Comparison of ENCODE assay signal across 1 cellular context in the genomic region with DNA sequence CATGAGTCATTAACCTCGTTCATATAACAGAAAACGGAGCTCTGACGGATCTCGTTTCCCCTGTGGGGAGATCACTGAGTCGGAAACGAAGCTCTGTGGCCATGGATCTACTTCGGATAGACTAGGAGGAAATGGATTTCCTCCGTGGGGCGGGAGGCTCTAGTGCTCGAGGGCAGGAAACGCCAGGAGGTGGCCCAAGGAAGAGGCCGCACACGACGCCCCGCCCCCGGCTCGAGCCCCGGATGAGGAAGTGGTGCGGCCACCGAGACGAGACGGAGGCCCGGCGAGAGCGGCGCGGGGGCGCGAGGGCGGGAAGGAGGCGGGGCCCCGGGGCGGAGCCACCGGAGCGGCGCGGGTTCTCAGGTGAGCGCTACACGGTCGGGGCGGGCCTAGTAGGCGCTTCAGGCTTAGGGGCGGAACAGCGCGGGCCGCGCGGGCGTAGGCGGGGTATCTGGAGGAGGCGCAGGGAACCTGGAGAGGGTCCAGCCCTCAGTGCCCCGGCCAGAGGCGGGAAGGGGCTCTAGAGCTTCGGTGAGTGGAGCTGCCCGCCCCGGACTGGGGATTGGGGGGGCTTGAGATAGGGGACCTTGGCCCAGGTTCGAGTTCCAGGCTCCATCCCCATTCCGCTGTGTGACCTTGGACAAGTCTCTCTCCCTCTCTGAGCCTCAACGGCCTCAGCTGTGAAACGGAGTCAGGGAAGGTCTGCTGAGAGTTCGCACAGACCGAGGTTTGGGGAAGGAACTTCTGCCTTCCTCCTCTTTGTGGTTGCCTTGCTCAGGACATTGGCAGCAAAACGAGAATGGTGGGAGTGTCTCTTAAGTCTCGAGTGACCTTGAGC.
TF ChIP-seq lines count a peak whose summit lies in the region.

A gene (plus strand): TSS at position 386 of the 838 bp plus-strand sequence. CDS start 903 bp downstream, outside the sequence.

TF ChIP-seq in K562, 482 proteins besides CTCF, POLR2A, EP300 and RAD21 (continued from another document):
- TF ChIP-seq, protein P1, sequence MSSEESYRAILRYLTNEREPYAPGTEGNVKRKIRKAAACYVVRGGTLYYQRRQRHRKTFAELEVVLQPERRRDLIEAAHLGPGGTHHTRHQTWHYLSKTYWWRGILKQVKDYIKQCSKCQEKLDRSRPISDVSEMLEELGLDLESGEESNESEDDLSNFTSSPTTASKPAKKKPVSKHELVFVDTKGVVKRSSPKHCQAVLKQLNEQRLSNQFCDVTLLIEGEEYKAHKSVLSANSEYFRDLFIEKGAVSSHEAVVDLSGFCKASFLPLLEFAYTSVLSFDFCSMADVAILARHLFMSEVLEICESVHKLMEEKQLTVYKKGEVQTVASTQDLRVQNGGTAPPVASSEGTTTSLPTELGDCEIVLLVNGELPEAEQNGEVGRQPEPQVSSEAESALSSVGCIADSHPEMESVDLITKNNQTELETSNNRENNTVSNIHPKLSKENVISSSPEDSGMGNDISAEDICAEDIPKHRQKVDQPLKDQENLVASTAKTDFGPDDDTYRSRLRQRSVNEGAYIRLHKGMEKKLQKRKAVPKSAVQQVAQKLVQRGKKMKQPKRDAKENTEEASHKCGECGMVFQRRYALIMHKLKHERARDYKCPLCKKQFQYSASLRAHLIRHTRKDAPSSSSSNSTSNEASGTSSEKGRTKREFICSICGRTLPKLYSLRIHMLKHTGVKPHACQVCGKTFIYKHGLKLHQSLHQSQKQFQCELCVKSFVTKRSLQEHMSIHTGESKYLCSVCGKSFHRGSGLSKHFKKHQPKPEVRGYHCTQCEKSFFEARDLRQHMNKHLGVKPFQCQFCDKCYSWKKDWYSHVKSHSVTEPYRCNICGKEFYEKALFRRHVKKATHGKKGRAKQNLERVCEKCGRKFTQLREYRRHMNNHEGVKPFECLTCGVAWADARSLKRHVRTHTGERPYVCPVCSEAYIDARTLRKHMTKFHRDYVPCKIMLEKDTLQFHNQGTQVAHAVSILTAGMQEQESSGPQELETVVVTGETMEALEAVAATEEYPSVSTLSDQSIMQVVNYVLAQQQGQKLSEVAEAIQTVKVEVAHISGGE (CRISPR knock-in tag; IDR thresholded peaks at IDR 0.05), result peak in 1 of 3 experiments; percentile 62; a peak in 1 of 6 replicates
- TF ChIP-seq ZNF274 (IDR thresholded peaks at IDR 0.05; ENCODE audit: borderline replicate concordance, low read depth, low read length) (no peak), PTBP1 (IDR thresholded peaks at IDR 0.05; ENCODE audit: low read depth, low read length) (peak; percentile 92; the same call in 1 of the 2 replicates), ATF7 (IDR thresholded peaks at IDR 0.05) (peak; percentile 51; the same call in 1 of the 2 replicates), SUPT5H (IDR thresholded peaks at IDR 0.05) (peak; percentile 91), YY1 (IDR thresholded peaks at IDR 0.05; ENCODE audit: borderline replicate concordance in 1 of 3, control insufficient read depth in 1 of 3, extremely low read depth in 1 of 3, insufficient read depth in 3 of 3, insufficient read length in 1 of 3, insufficient replicate concordance in 2 of 3, low read depth in 1 of 3, low read length in 2 of 3) (peak in 2 of 3 experiments; percentile 2 to 3), HMGN3 (IDR thresholded peaks at IDR 0.05; ENCODE audit: borderline replicate concordance, extremely low read depth, insufficient read length, low read depth, low read length) (peak; percentile 87), ELF2 (CRISPR knock-in tag; IDR thresholded peaks at IDR 0.05) (peak; percentile 87), SIX5 (IDR thresholded peaks at IDR 0.05; ENCODE audit: borderline replicate concordance in 1 of 2, insufficient read depth in 1 of 2, low read depth in 1 of 2, low read length in 2 of 2) (no peak), TOE1 (IDR thresholded peaks at IDR 0.05; ENCODE audit: borderline replicate concordance) (0 out of 2 replicates have a peak, but pooled peaks have one; percentile 23), TOE1 (CRISPR knock-in tag; IDR thresholded peaks at IDR 0.05; ENCODE audit: borderline replicate concordance, low read depth) (no peak)
- TF ChIP-seq, protein P2, sequence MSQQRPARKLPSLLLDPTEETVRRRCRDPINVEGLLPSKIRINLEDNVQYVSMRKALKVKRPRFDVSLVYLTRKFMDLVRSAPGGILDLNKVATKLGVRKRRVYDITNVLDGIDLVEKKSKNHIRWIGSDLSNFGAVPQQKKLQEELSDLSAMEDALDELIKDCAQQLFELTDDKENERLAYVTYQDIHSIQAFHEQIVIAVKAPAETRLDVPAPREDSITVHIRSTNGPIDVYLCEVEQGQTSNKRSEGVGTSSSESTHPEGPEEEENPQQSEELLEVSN (IDR thresholded peaks at IDR 0.05; ENCODE audit: borderline replicate concordance in 1 of 2, extremely low read depth in 1 of 2, insufficient read depth in 1 of 2, insufficient read length in 1 of 2, low read depth in 1 of 2, low read length in 1 of 2, poor library complexity in 1 of 2, severe bottlenecking in 1 of 2), result peak; percentile 34 to 52
- TF ChIP-seq, protein P3, sequence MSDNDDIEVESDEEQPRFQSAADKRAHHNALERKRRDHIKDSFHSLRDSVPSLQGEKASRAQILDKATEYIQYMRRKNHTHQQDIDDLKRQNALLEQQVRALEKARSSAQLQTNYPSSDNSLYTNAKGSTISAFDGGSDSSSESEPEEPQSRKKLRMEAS (CRISPR knock-in tag; IDR thresholded peaks at IDR 0.05), result peak; percentile 36; the same call in 1 of the 2 replicates
